28 cellular contexts compared by ENCODE assay signal in genomic region chr22:44155115-44155514, GRCh38. TPM values are rescaled to one million over a fixed set of nuclear protein-coding genes. Genes with fewer than 3 reads are reported as not detected.
DNase-seq lines count a peak whose midpoint lies in the region; ATAC-seq and TF ChIP-seq lines count a peak whose summit lies in the region.
"Had no signal": no experiment of that assay in that cellular context is flagged by ENCODE, and none has a peak within 500 bp of the region (broad histone marks: within the 10 kb centered on the region; RNA-seq: fewer than 3 reads in every experiment).

No MANE protein-coding gene starts in this region.

- no peak overlapping the region for H3K23ac ChIP-seq in IMR-90 (ENCODE audit: low read depth, low read length)

- dilution Hi-C loops in IMR-90 (cut with HindIII; ENCODE audit: low sequenced_read_pairs, unreplicated experiment), result no loop called here

- no TSS peak for BruUV-seq in IMR-90 (replicated peaks; lab: Mats Ljungman, UMichigan)

- H2BK20ac ChIP-seq in IMR-90 (ENCODE audit: low read depth, low read length), result no peak overlapping the region

- H2BK15ac ChIP-seq in IMR-90 (ENCODE audit: low read depth, low read length), result no peak overlapping the region

- POLR2A ChIA-PET in IMR-90 (lab: Charles Lee; ENCODE audit: unreplicated experiment), result no interaction called here

- no peaks in the 10 kb centered on the region for H3K27me3 ChIP-seq in IMR-90 (ENCODE audit: control insufficient read depth, insufficient read depth, low read length)
- H3K27me3 ChIP-seq: BE2C, SJCRH30 had no signal

- CTCF ChIA-PET in IMR-90 (lab: Yijun Ruan, JAX), result no interaction called here

- no peak overlapping the region for H3K14ac ChIP-seq in IMR-90 (replicated peaks; ENCODE audit: low read depth, low read length)

- no peaks in the 10 kb centered on the region for H3K27me3 Mint-ChIP-seq in stimulated activated naive B cell treated with anti-CD40 and anti-IgM and Interleukin-4, amounts not matched to agents 10 μg/mL and 1 μg/mL and 100 μg/mL, for 72 hours
- H3K27me3 Mint-ChIP-seq: CD8-positive, alpha-beta memory T cell had no signal

- H3K4ac ChIP-seq in IMR-90 (ENCODE audit: low read depth, low read length), result no peak overlapping the region

- intact Hi-C loops in IMR-90 (cut with micrococcal nuclease), result no loop called here

- H2BK120ac ChIP-seq in IMR-90 (ENCODE audit: low read depth, low read length), result no peak overlapping the region

- H3K36me3 ChIP-seq in IMR-90 (ENCODE audit: control insufficient read depth, insufficient read depth, low read length), result no peaks in the 10 kb centered on the region; the same call in 1 of the 2 replicates
- H3K36me3 ChIP-seq: BE2C, SJCRH30 had no signal

- no peak for TF ChIP-seq RAD21 in IMR-90 (IDR thresholded peaks at IDR 0.05; ENCODE audit: low read length)

- WGBS in IMR-90 (ENCODE audit: extremely low coverage in 2 of 2, insufficient read length in 1 of 2), 2 experiments, result 90% methylated on average over 2 of the region's 14 CpGs; no CpG with 5 or more reads in 1 of the 2 experiments

- no peak overlapping the region for H3K9ac ChIP-seq in IMR-90 (ENCODE audit: low read depth, low read length)
- H3K9ac ChIP-seq: GM23248 had no signal

- H3K18ac ChIP-seq in IMR-90 (ENCODE audit: low read depth, low read length), result no peak overlapping the region

- ATAC-seq in IMR-90 (ENCODE audit: low read depth) (no peak), GM18868 (IDR thresholded peaks at IDR 0.05; ENCODE audit: unreplicated experiment) (no peak), GM19328 (IDR thresholded peaks at IDR 0.05; ENCODE audit: unreplicated experiment) (no peak)
- no peak for ATAC-seq in stimulated activated naive B cell treated with anti-CD40 and anti-IgM and Interleukin-4, amounts not matched to agents 10 μg/mL and 1 μg/mL and 100 μg/mL, for 72 hours (replicated peaks)
- ATAC-seq: PC-3, SK-N-SH treated with all-trans-retinoic acid at 6 μM for 48 hours had no signal

- peak overlapping the region; percentile 52 for H3K27ac Mint-ChIP-seq in stimulated activated naive B cell treated with anti-CD40 and anti-IgM and Interleukin-4, amounts not matched to agents 10 μg/mL and 1 μg/mL and 100 μg/mL, for 72 hours
- H3K27ac Mint-ChIP-seq: CD8-positive, alpha-beta memory T cell; H9; HFFc6 had no signal

- no peak overlapping the region for H3K4me3 ChIP-seq in IMR-90 (ENCODE audit: insufficient read depth, low read depth, low read length)
- H3K4me3 ChIP-seq: GM23248, SJCRH30 had no signal

- H3K4me3 Mint-ChIP-seq in stimulated activated naive B cell treated with anti-CD40 and anti-IgM and Interleukin-4, amounts not matched to agents 10 μg/mL and 1 μg/mL and 100 μg/mL, for 72 hours, result no peak overlapping the region
- H3K4me3 Mint-ChIP-seq: CD14-positive monocyte; CD8-positive, alpha-beta memory T cell; HFFc6 had no signal

- H2AK5ac ChIP-seq in IMR-90 (ENCODE audit: low read depth, low read length), result no peak overlapping the region

- peak overlapping the region; percentile 89 for H2BK5ac ChIP-seq in IMR-90 (ENCODE audit: low read depth, low read length, poor library complexity, severe bottlenecking)

- peak; percentile 4 for DNase-seq in NCI-H345 (lab: John Stamatoyannopoulos, UW)
- DNase-seq in NCI-H345 treated with DMSO at 0.1 percent for 48 hours (lab: John Stamatoyannopoulos, UW; ENCODE audit: unreplicated experiment), result no peak
- no peak for DNase-seq in IMR-90
- peak; percentile 5 for DNase-seq in amniotic epithelial cell (ENCODE audit: low read depth)
- DNase-seq in stimulated activated naive B cell treated with anti-CD40 and anti-IgM and Interleukin-4, amounts not matched to agents 10 μg/mL and 1 μg/mL and 100 μg/mL, for 72 hours, result no peak
- DNase-seq in activated gamma-delta T cell (lab: John Stamatoyannopoulos, UW), result no peak
- DNase-seq: 8988T; ACHN; BE2C; CD8-positive, alpha-beta memory T cell; DMS153; GM23248; H9; HFFc6; NCI-H1105 treated with DMSO at 0.1 percent for 48 hours; NCI-H187; NCI-H2081 treated with DMSO at 0.1 percent for 48 hours; NCI-H2171; NCI-H226; NCI-H524; NCI-H774; PC-3; SJCRH30 had no signal

- no peaks in the 10 kb centered on the region for H4K20me1 ChIP-seq in IMR-90 (ENCODE audit: insufficient read depth, low read length)

- no peak for TF ChIP-seq CTCF in IMR-90 (conservative IDR thresholded peaks at IDR 0.05; ENCODE audit: low read depth, low read length)

- H3K9me1 ChIP-seq in IMR-90 (ENCODE audit: insufficient read depth, low read length), result peaks cover 10% of the 10 kb centered on the region

- H2AK9ac ChIP-seq in IMR-90 (replicated peaks; ENCODE audit: low read depth, low read length, poor library complexity), result no peak overlapping the region

- H4K91ac ChIP-seq in IMR-90 (ENCODE audit: insufficient read depth, low read depth, low read length), result no peak overlapping the region

- H3K27ac ChIP-seq in IMR-90 (ENCODE audit: insufficient read depth, low read length), result no peak overlapping the region
- H3K27ac ChIP-seq: GM23248, SJCRH30 had no signal

- H2AFZ ChIP-seq in IMR-90 (replicated peaks; ENCODE audit: low read length, poor library complexity), result no peak overlapping the region
- H2AFZ ChIP-seq: GM23248 had no signal

- peaks cover 41 to 50% of the 10 kb centered on the region in 2 donors for H3K36me3 Mint-ChIP-seq in stimulated activated naive B cell treated with anti-CD40 and anti-IgM and Interleukin-4, amounts not matched to agents 10 μg/mL and 1 μg/mL and 100 μg/mL, for 72 hours

- peaks cover 10% of the 10 kb centered on the region for H3K4me1 ChIP-seq in IMR-90 (ENCODE audit: control insufficient read depth, insufficient read depth, low read length)
- H3K4me1 ChIP-seq: BE2C, SJCRH30 had no signal

- no peak overlapping the region for H4K5ac ChIP-seq in IMR-90 (ENCODE audit: low read depth, low read length)

- in situ Hi-C loops in IMR-90 (cut with MboI; ENCODE audit: low sequenced_read_pairs), result no loop called here

- TF ChIP-seq POLR2A in IMR-90 (IDR thresholded peaks at IDR 0.05; ENCODE audit: low read depth, low read length), result no peak

- no peaks in the 10 kb centered on the region for H3K9me3 ChIP-seq in IMR-90 (ENCODE audit: control insufficient read depth, insufficient read depth, low read length)
- H3K9me3 ChIP-seq: BE2C, SJCRH30 had no signal

- no peak overlapping the region for H3K56ac ChIP-seq in IMR-90 (ENCODE audit: extremely low read depth, insufficient read depth, low read length)

- no peak overlapping the region for H4K8ac ChIP-seq in IMR-90 (ENCODE audit: low read depth in 2 of 2, low read length in 2 of 2)

- no peak overlapping the region for H3K4me2 ChIP-seq in IMR-90 (ENCODE audit: low read depth, low read length)

- no peaks in the 10 kb centered on the region; a peak in 1 of 4 replicates for H3K79me1 ChIP-seq in IMR-90 (ENCODE audit: low read depth in 1 of 2, low read length in 2 of 2)

- H3K9me3 Mint-ChIP-seq in stimulated activated naive B cell treated with anti-CD40 and anti-IgM and Interleukin-4, amounts not matched to agents 10 μg/mL and 1 μg/mL and 100 μg/mL, for 72 hours, result no peaks in the 10 kb centered on the region
- H3K9me3 Mint-ChIP-seq: CD8-positive, alpha-beta memory T cell; H9; HFFc6 had no signal

- H3K4me1 Mint-ChIP-seq in stimulated activated naive B cell treated with anti-CD40 and anti-IgM and Interleukin-4, amounts not matched to agents 10 μg/mL and 1 μg/mL and 100 μg/mL, for 72 hours, result no peaks in the 10 kb centered on the region
- H3K4me1 Mint-ChIP-seq: CD8-positive, alpha-beta memory T cell had no signal

TF ChIP-seq in IMR-90, 13 proteins besides CTCF, POLR2A, EP300 and RAD21:
- TF ChIP-seq ELK1 (IDR thresholded peaks at IDR 0.05; ENCODE audit: borderline replicate concordance, low read depth, low read length), result no peak
- no peak for TF ChIP-seq NFE2L2 (IDR thresholded peaks at IDR 0.05; ENCODE audit: low read depth, low read length)
- no peak for TF ChIP-seq SMC3 (IDR thresholded peaks at IDR 0.05; ENCODE audit: low read depth, low read length)
- no peak for TF ChIP-seq CHD1 (IDR thresholded peaks at IDR 0.05; ENCODE audit: low read depth, low read length)
- no peak for TF ChIP-seq BHLHE40 (IDR thresholded peaks at IDR 0.05; ENCODE audit: low read depth, low read length)

RNA-seq across cellular contexts. Expression of gene PARVG, which starts 25.6 kb away (rescaled TPM):
- not detected in 2 replicates for total RNA-seq in IMR-90 (2012; rRNA removed)
- polyA plus RNA-seq in IMR-90 (2012; rRNA removed), result not detected in 2 replicates
- not detected in 2 replicates for polyA plus RNA-seq in IMR-90 (2012; cell fraction: cytosol; rRNA removed)
- polyA plus RNA-seq in IMR-90 (2012; cell fraction: nucleus; rRNA removed; ENCODE audit: low replicate concordance), result 0.06 and 0.11 TPM in 2 replicates
- total RNA-seq: GM23248, HFFc6, LHCN-M2, PC-3, SJCRH30 had no signal
- polyA plus RNA-seq: GM23248 had no signal

Comparison
In these comparisons a context has a peak if more than half of its experiments do, and no peak if none do; other contexts are left out.
1. DNase-seq: peak in NCI-H345 (single experiment) and amniotic epithelial cell (single experiment); none in NCI-H345 treated with DMSO at 0.1 percent for 48 hours (single experiment), IMR-90 (single experiment), stimulated activated naive B cell treated with anti-CD40 and anti-IgM and Interleukin-4, amounts not matched to agents 10 μg/mL and 1 μg/mL and 100 μg/mL, for 72 hours (single experiment) and activated gamma-delta T cell (single experiment).